ENCODE assay signal across 1 cellular context in the genomic region with DNA sequence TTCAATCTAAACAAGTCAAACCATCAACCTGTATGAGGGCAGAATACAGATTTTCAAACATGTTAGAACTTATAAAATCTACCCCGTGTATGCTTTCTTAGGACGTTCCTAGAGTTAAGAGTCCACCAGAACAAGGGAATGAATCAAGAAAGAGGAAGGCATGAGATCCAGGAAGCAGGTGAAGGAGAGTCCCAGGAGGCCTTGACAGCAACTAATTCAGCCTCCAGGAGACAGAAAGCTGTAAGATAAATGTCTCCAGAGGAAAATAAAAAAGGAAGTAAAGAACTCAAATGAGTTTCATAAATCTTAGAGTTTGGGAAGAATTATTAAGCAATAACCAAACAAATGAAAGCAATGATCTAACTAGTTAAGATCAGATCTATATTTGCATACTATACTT.
TF ChIP-seq lines count a peak whose summit lies in the region.

No MANE protein-coding gene starts in this region.

TF ChIP-seq in HepG2, 621 proteins besides CTCF, POLR2A, EP300 and RAD21:
- 0 out of 2 replicates have a peak, but pooled peaks have one; percentile 35 for TF ChIP-seq ZNF816 (CRISPR knock-in tag; IDR thresholded peaks at IDR 0.05; ENCODE audit: borderline replicate concordance)
- no peak for TF ChIP-seq ZMAT3 (CRISPR knock-in tag; conservative IDR thresholded peaks at IDR 0.05)
TF ChIP-seq in HepG2: peak in this region for 1.
